11 cellular contexts compared by ENCODE assay signal in genomic region chr7:21430575-21430954, GRCh38. TPM values are rescaled to one million over a fixed set of nuclear protein-coding genes. Genes with fewer than 3 reads are reported as not detected.
DNase-seq lines count a peak whose midpoint lies in the region; ATAC-seq and TF ChIP-seq lines count a peak whose summit lies in the region.
"Had no signal": no experiment of that assay in that cellular context is flagged by ENCODE, and none has a peak within 500 bp of the region (broad histone marks: within the 10 kb centered on the region; RNA-seq: fewer than 3 reads in every experiment).

No MANE protein-coding gene starts in this region.

- peak overlapping the region; percentile 78 for H3K4me2 ChIP-seq in OCI-LY1 (ENCODE audit: low read length)

- H3K9me3 ChIP-seq in OCI-LY1 (ENCODE audit: low read length) (no peaks in the 10 kb centered on the region), endodermal cell (ENCODE audit: control insufficient read depth, low read length) (no peaks in the 10 kb centered on the region)
- H3K9me3 ChIP-seq: pancreas, SJSA1 had no signal

- peak overlapping the region; percentile 74 for H3K27ac ChIP-seq in OCI-LY1 (ENCODE audit: low read depth, low read length, poor library complexity, severe bottlenecking)
- no peak overlapping the region for H3K27ac ChIP-seq in endodermal cell (ENCODE audit: low read depth, low read length)
- H3K27ac ChIP-seq: C4-2B, SJSA1 had no signal

- in situ Hi-C loops in GM13976 (cut with MboI; ENCODE audit: low sequenced_read_pairs, unreplicated experiment), result no loop called here

- no peaks in the 10 kb centered on the region for H4K20me1 ChIP-seq in OCI-LY1 (ENCODE audit: insufficient read depth, low read length)

- TF ChIP-seq CTCF in OCI-LY1 (IDR thresholded peaks at IDR 0.05; ENCODE audit: low read length) (no peak), endodermal cell (conservative IDR thresholded peaks at IDR 0.05) (no peak), GM13976 (IDR thresholded peaks at IDR 0.05; ENCODE audit: borderline replicate concordance, control extremely low read depth, extremely low read depth, insufficient read depth, missing control alignments) (no peak)

- DNase-seq in activated T-cell treated with anti-CD3 and anti-CD28 coated beads, Interleukin-2, amount 50 U/mL, for 72 hours, result no peak
- no peak for DNase-seq in activated T-cell treated with anti-CD3 and anti-CD28 coated beads, Interleukin-2, amount 50 U/mL, for 48 hours
- DNase-seq in endodermal cell (no peak), GM13976 (ENCODE audit: low spot score) (no peak), NCI-H187 treated with DMSO at 0.1 percent for 48 hours (lab: John Stamatoyannopoulos, UW) (no peak)

- peaks cover 33% of the 10 kb centered on the region for H3K79me2 ChIP-seq in OCI-LY1 (ENCODE audit: insufficient read depth, low read length)

- H2AFZ ChIP-seq in OCI-LY1 (ENCODE audit: low read length), result no peak overlapping the region

- peaks cover 65% of the 10 kb centered on the region for H3K4me1 Mint-ChIP-seq in activated T-cell treated with anti-CD3 and anti-CD28 coated beads, Interleukin-2, amount 50 U/mL, for 72 hours (ENCODE audit: low read depth)
- peaks cover 44% of the 10 kb centered on the region for H3K4me1 Mint-ChIP-seq in endodermal cell
- H3K4me1 Mint-ChIP-seq in stimulated activated memory B cell treated with anti-CD40 and anti-IgM and Interleukin-4, amounts not matched to agents 10 μg/mL and 1 μg/mL and 100 μg/mL, for 72 hours, result peaks cover 61% of the 10 kb centered on the region

- H3K9ac ChIP-seq in OCI-LY1 (ENCODE audit: low read length) (peak overlapping the region; percentile 18), endodermal cell (ENCODE audit: extremely low read depth, low read length, poor library complexity, severe bottlenecking) (no peak overlapping the region)

- H3K27me3 ChIP-seq in OCI-LY1 (ENCODE audit: insufficient read depth, low read length) (no peaks in the 10 kb centered on the region), endodermal cell (ENCODE audit: control insufficient read depth, insufficient read depth, low read length, poor library complexity, severe bottlenecking) (no peaks in the 10 kb centered on the region)
- H3K27me3 ChIP-seq: pancreas, SJSA1 had no signal

- H3F3A ChIP-seq in OCI-LY1 (ENCODE audit: insufficient read depth, low read length), result no peaks in the 10 kb centered on the region

- H3K27me3 Mint-ChIP-seq in activated T-cell treated with anti-CD3 and anti-CD28 coated beads, Interleukin-2, amount 50 U/mL, for 72 hours (ENCODE audit: low read depth), result no peaks in the 10 kb centered on the region
- no peaks in the 10 kb centered on the region for H3K27me3 Mint-ChIP-seq in endodermal cell (ENCODE audit: insufficient read depth)
- H3K27me3 Mint-ChIP-seq in stimulated activated memory B cell treated with anti-CD40 and anti-IgM and Interleukin-4, amounts not matched to agents 10 μg/mL and 1 μg/mL and 100 μg/mL, for 72 hours, result no peaks in the 10 kb centered on the region

- H3K4me1 ChIP-seq in OCI-LY1 (ENCODE audit: insufficient read depth, low read length, severe bottlenecking) (peaks cover 57% of the 10 kb centered on the region), endodermal cell (ENCODE audit: control insufficient read depth, insufficient read depth, low read length) (peaks cover 5% of the 10 kb centered on the region)

- H3K36me3 Mint-ChIP-seq in activated T-cell treated with anti-CD3 and anti-CD28 coated beads, Interleukin-2, amount 50 U/mL, for 72 hours (ENCODE audit: insufficient read depth in 2 of 2), result peaks cover 8 to 12% of the 10 kb centered on the region in 2 donors
- peaks cover 6% of the 10 kb centered on the region for H3K36me3 Mint-ChIP-seq in endodermal cell (ENCODE audit: low read depth)
- peaks cover 12% of the 10 kb centered on the region for H3K36me3 Mint-ChIP-seq in stimulated activated memory B cell treated with anti-CD40 and anti-IgM and Interleukin-4, amounts not matched to agents 10 μg/mL and 1 μg/mL and 100 μg/mL, for 72 hours

- no peaks in the 10 kb centered on the region for H3K9me2 ChIP-seq in OCI-LY1 (ENCODE audit: low read depth, low read length)

- WGBS in endodermal cell (ENCODE audit: insufficient coverage in 1 of 2, insufficient read length in 1 of 2), 2 experiments, result 81 to 100% methylated on average over 1 to 3 of the region's 3 CpGs

- no peaks in the 10 kb centered on the region for H3K9me3 Mint-ChIP-seq in activated T-cell treated with anti-CD3 and anti-CD28 coated beads, Interleukin-2, amount 50 U/mL, for 72 hours
- no peaks in the 10 kb centered on the region for H3K9me3 Mint-ChIP-seq in endodermal cell
- H3K9me3 Mint-ChIP-seq in stimulated activated memory B cell treated with anti-CD40 and anti-IgM and Interleukin-4, amounts not matched to agents 10 μg/mL and 1 μg/mL and 100 μg/mL, for 72 hours, result no peaks in the 10 kb centered on the region

- peak overlapping the region; percentile 96 to 100 for H3K4me3 Mint-ChIP-seq in activated T-cell treated with anti-CD3 and anti-CD28 coated beads, Interleukin-2, amount 50 U/mL, for 72 hours
- H3K4me3 Mint-ChIP-seq in endodermal cell, result peak overlapping the region; percentile 99
- peak overlapping the region; percentile 15 for H3K4me3 Mint-ChIP-seq in stimulated activated memory B cell treated with anti-CD40 and anti-IgM and Interleukin-4, amounts not matched to agents 10 μg/mL and 1 μg/mL and 100 μg/mL, for 72 hours

- H3K27ac Mint-ChIP-seq in activated T-cell treated with anti-CD3 and anti-CD28 coated beads, Interleukin-2, amount 50 U/mL, for 72 hours, result no peak overlapping the region
- H3K27ac Mint-ChIP-seq in endodermal cell, result no peak overlapping the region
- no peak overlapping the region for H3K27ac Mint-ChIP-seq in stimulated activated memory B cell treated with anti-CD40 and anti-IgM and Interleukin-4, amounts not matched to agents 10 μg/mL and 1 μg/mL and 100 μg/mL, for 72 hours

- H3K4me3 ChIP-seq in OCI-LY1 (ENCODE audit: low read depth, low read length, poor library complexity, severe bottlenecking), result peak overlapping the region; percentile 43
- peak overlapping the region; percentile 74 for H3K4me3 ChIP-seq in endodermal cell (ENCODE audit: low read length)
- H3K4me3 ChIP-seq: SJSA1 had no signal

- H3K36me3 ChIP-seq in OCI-LY1 (ENCODE audit: insufficient read depth, low read length), result peaks cover 6% of the 10 kb centered on the region; the same call in 1 of the 2 replicates
- no peaks in the 10 kb centered on the region for H3K36me3 ChIP-seq in endodermal cell (ENCODE audit: control insufficient read depth, insufficient read depth, low read length)
- H3K36me3 ChIP-seq: pancreas had no signal

- ATAC-seq in activated T-cell treated with anti-CD3 and anti-CD28 coated beads, Interleukin-2, amount 50 U/mL, for 72 hours (replicated peaks in 1 of 2), result no peak
- ATAC-seq in stimulated activated memory B cell treated with anti-CD40 and anti-IgM and Interleukin-4, amounts not matched to agents 10 μg/mL and 1 μg/mL and 100 μg/mL, for 72 hours, result no peak
- ATAC-seq in GM21786 (IDR thresholded peaks at IDR 0.05; ENCODE audit: unreplicated experiment), result no peak
- ATAC-seq: pancreas had no signal

RNA-seq across cellular contexts. Expression of gene SP4, which starts 2.7 kb away (rescaled TPM):
- total RNA-seq in activated T-cell treated with anti-CD3 and anti-CD28 coated beads, Interleukin-2, amount 50 U/mL, for 72 hours, result 10 to 100 TPM; 21.5 to 23.7 TPM
- total RNA-seq in endodermal cell, result 10 to 100 TPM; 12.7 to 16.8 TPM
- 13.4 TPM for polyA plus RNA-seq in endodermal cell (2013, experiment 1 of 2)
- 13.2 TPM for polyA plus RNA-seq in endodermal cell (2013, experiment 2 of 2)

Comparison
In these comparisons a context has a peak if more than half of its experiments do, and no peak if none do; other contexts are left out.
1. H3K4me3 Mint-ChIP-seq: peak in every context shown above with its lines; median percentile 99 in endodermal cell; 98 in activated T-cell treated with anti-CD3 and anti-CD28 coated beads, Interleukin-2, amount 50 U/mL, for 72 hours; 15 in stimulated activated memory B cell treated with anti-CD40 and anti-IgM and Interleukin-4, amounts not matched to agents 10 μg/mL and 1 μg/mL and 100 μg/mL, for 72 hours.